ENCODE assay signal across 17 cellular contexts in genomic region chr12:53244337-53244736, GRCh38. TPM values are rescaled to one million over a fixed set of nuclear protein-coding genes. Genes with fewer than 3 reads are reported as not detected.
A peak's percentile ranks its signal among the peaks of the same experiment; 100 is the strongest.
DNase-seq lines count a peak whose midpoint lies in the region; TF ChIP-seq lines count a peak whose summit lies in the region.
"Had no signal": no experiment of that assay in that cellular context is flagged by ENCODE, and none has a peak within 500 bp of the region (broad histone marks: within the 10 kb centered on the region; RNA-seq: fewer than 3 reads in every experiment).

No MANE protein-coding gene starts in this region.

- H3K36me3 Mint-ChIP-seq in osteocyte (ENCODE audit: unreplicated experiment) = no peaks in the 10 kb centered on the region
- H3K36me3 Mint-ChIP-seq: activated naive CD4-positive, alpha-beta T cell treated with anti-CD3 and anti-CD28 coated beads, Interleukin-2, amount 10 ng/mL, durations not matched to agents 7 days and 5 days had no signal

- no peaks in the 10 kb centered on the region for H3K4me1 Mint-ChIP-seq in osteocyte (ENCODE audit: unreplicated experiment)

- WGBS in mesodermal cell (ENCODE audit: insufficient coverage in 2 of 2), 2 experiments = 50 to 100% methylated on average over 1 of the region's 1 CpG

- no peak for TF ChIP-seq CTCF in osteocyte (IDR thresholded peaks at IDR 0.05)

- H3K36me3 ChIP-seq in mesodermal cell (ENCODE audit: control insufficient read depth, insufficient read depth, low read length) = no peaks in the 10 kb centered on the region
- H3K36me3 ChIP-seq: right lobe of liver, upper lobe of right lung had no signal

- H3K27ac Mint-ChIP-seq in osteocyte (ENCODE audit: unreplicated experiment) = no peak overlapping the region
- H3K27ac Mint-ChIP-seq: activated naive CD4-positive, alpha-beta T cell treated with anti-CD3 and anti-CD28 coated beads, Interleukin-2, amount 10 ng/mL, durations not matched to agents 7 days and 5 days had no signal

- no peak overlapping the region for H3K4me3 ChIP-seq in mesodermal cell (ENCODE audit: extremely low read depth, insufficient read depth, low read length, poor library complexity, severe bottlenecking)
- H3K4me3 ChIP-seq: mucosa of descending colon, right lobe of liver, SK-N-MC, upper lobe of right lung had no signal

- no peak overlapping the region for H3K4me3 Mint-ChIP-seq in osteocyte (ENCODE audit: unreplicated experiment)
- H3K4me3 Mint-ChIP-seq: activated CD4-positive, alpha-beta T cell treated with anti-CD3 and anti-CD28 coated beads, Interleukin-2, amount 10 ng/mL, durations not matched to agents 7 days and 5 days; activated naive CD4-positive, alpha-beta T cell treated with anti-CD3 and anti-CD28 coated beads, Interleukin-2, amount 10 ng/mL, durations not matched to agents 7 days and 5 days; stimulated activated naive CD8-positive, alpha-beta T cell treated with anti-CD3 and anti-CD28 coated beads, Interleukin-15, Interleukin-2, amounts not matched to agents 100 ng/mL and 50 ng/mL, for 24 hours had no signal

- peaks cover 42% of the 10 kb centered on the region for H3K27me3 Mint-ChIP-seq in osteocyte (ENCODE audit: unreplicated experiment)

- DNase-seq in SIG-M5 treated with dmso at 0.1 percent for 504 hours (lab: John Stamatoyannopoulos, UW; ENCODE audit: unreplicated experiment) = peak; percentile 44
- DNase-seq in SIG-M5 (lab: John Stamatoyannopoulos, UW) = no peak
- peak; percentile 81 for DNase-seq in OCI-M1 (lab: John Stamatoyannopoulos, UW)
- no peak for DNase-seq in osteocyte (ENCODE audit: extremely low spot score, unreplicated experiment)
- no peak for DNase-seq in RPMI8226
- DNase-seq: activated CD4-positive, alpha-beta T cell treated with anti-CD3 and anti-CD28 coated beads, Interleukin-2, amount 10 ng/mL, durations not matched to agents 7 days and 5 days; activated naive CD4-positive, alpha-beta T cell treated with anti-CD3 and anti-CD28 coated beads, Interleukin-2, amount 10 ng/mL, durations not matched to agents 7 days and 5 days; GDM1; mucosa of descending colon; NCI-H1694 treated with DMSO at 0.1 percent for 48 hours; nucleus accumbens; right lobe of liver; upper lobe of right lung had no signal

- H3K27ac ChIP-seq in mesodermal cell (ENCODE audit: low read depth, low read length, severe bottlenecking) = peak overlapping the region; percentile 54
- H3K27ac ChIP-seq: right lobe of liver, SK-N-MC, upper lobe of right lung had no signal

- no peaks in the 10 kb centered on the region for H3K4me1 ChIP-seq in mesodermal cell (ENCODE audit: control insufficient read depth, insufficient read depth, low read length, poor library complexity, severe bottlenecking)
- H3K4me1 ChIP-seq: right lobe of liver, upper lobe of right lung had no signal

- no peaks in the 10 kb centered on the region for H3K9me3 Mint-ChIP-seq in osteocyte (ENCODE audit: unreplicated experiment)
- H3K9me3 Mint-ChIP-seq: activated CD4-positive, alpha-beta T cell treated with anti-CD3 and anti-CD28 coated beads, Interleukin-2, amount 10 ng/mL, durations not matched to agents 7 days and 5 days; activated naive CD4-positive, alpha-beta T cell treated with anti-CD3 and anti-CD28 coated beads, Interleukin-2, amount 10 ng/mL, durations not matched to agents 7 days and 5 days; stimulated activated naive CD8-positive, alpha-beta T cell treated with anti-CD3 and anti-CD28 coated beads, Interleukin-15, Interleukin-2, amounts not matched to agents 100 ng/mL and 50 ng/mL, for 24 hours had no signal

- H3K9me3 ChIP-seq in mesodermal cell (ENCODE audit: control insufficient read depth, low read length) = no peaks in the 10 kb centered on the region
- H3K9me3 ChIP-seq: mucosa of descending colon, right lobe of liver, upper lobe of right lung had no signal

RNA-seq across cellular contexts. Expression of gene RARG, which starts 12.3 kb away (rescaled TPM):
- polyA plus RNA-seq in mesodermal cell (2013, experiment 1 of 2) = 39.7 TPM
- 36.9 TPM for polyA plus RNA-seq in mesodermal cell (2013, experiment 2 of 2)
- total RNA-seq in osteocyte = 31.6 and 34.9 TPM in 2 replicates

RNA-seq across cellular contexts. Expression of gene ESPL1, which starts 23.8 kb away (rescaled TPM):
- polyA plus RNA-seq in mesodermal cell (2013, experiment 1 of 2) = 22.4 TPM
- polyA plus RNA-seq in mesodermal cell (2013, experiment 2 of 2) = 21.1 TPM
- total RNA-seq in osteocyte = 7.6 and 8.6 TPM in 2 replicates

RNA-seq across cellular contexts. Expression of gene ITGB7, which starts 37.3 kb away (rescaled TPM):
- polyA plus RNA-seq in mesodermal cell (2013, experiment 1 of 2) = 0.44 TPM
- 0.10 TPM for polyA plus RNA-seq in mesodermal cell (2013, experiment 2 of 2)
- 0.83 TPM in 1 of 2 replicates, not detected in the other for total RNA-seq in osteocyte
- total RNA-seq: fibroblast of villous mesenchyme had no signal

RNA-seq across cellular contexts. Expression of gene PFDN5, which starts 51.0 kb away (rescaled TPM):
- polyA plus RNA-seq in mesodermal cell (2013, experiment 1 of 2) = 554 TPM
- 537 TPM for polyA plus RNA-seq in mesodermal cell (2013, experiment 2 of 2)
- total RNA-seq in osteocyte = 394 and 396 TPM in 2 replicates

RNA-seq across cellular contexts. Expression of gene MYG1, which starts 55.2 kb away (rescaled TPM):
- polyA plus RNA-seq in mesodermal cell (2013, experiment 1 of 2) = 57.8 TPM
- polyA plus RNA-seq in mesodermal cell (2013, experiment 2 of 2) = 56.8 TPM
- 72.5 and 80.5 TPM in 2 replicates for total RNA-seq in osteocyte

Comparison
In these comparisons a context has a peak if more than half of its experiments do, and no peak if none do; other contexts are left out.
1. DNase-seq: peak in SIG-M5 treated with dmso at 0.1 percent for 504 hours (single experiment) and OCI-M1 (single experiment); none in SIG-M5 (single experiment), osteocyte (single experiment) and RPMI8226 (single experiment).